Comparison of ENCODE assay signal across 1 cellular context in genomic region chr3:60095511-60095910, GRCh38.
TF ChIP-seq lines count a peak whose summit lies in the region.

No MANE protein-coding gene starts in this region.

TF ChIP-seq in K562, 482 proteins besides CTCF, POLR2A, EP300 and RAD21 (continued from another document):
- TF ChIP-seq ZNF384 (IDR thresholded peaks at IDR 0.05; ENCODE audit: low read depth, low read length) = no peak
- TF ChIP-seq TEAD4 (IDR thresholded peaks at IDR 0.05; ENCODE audit: low read length) = peak; percentile 49
- no peak for TF ChIP-seq TEAD4 (CRISPR knock-in tag; IDR thresholded peaks at IDR 0.05; ENCODE audit: borderline replicate concordance)
- TF ChIP-seq SIN3B (IDR thresholded peaks at IDR 0.05; ENCODE audit: low read depth) = no peak
- TF ChIP-seq NCOR1 (IDR thresholded peaks at IDR 0.05) = peak; percentile 24; the same call in 1 of the 2 replicates
- TF ChIP-seq, protein P1, sequence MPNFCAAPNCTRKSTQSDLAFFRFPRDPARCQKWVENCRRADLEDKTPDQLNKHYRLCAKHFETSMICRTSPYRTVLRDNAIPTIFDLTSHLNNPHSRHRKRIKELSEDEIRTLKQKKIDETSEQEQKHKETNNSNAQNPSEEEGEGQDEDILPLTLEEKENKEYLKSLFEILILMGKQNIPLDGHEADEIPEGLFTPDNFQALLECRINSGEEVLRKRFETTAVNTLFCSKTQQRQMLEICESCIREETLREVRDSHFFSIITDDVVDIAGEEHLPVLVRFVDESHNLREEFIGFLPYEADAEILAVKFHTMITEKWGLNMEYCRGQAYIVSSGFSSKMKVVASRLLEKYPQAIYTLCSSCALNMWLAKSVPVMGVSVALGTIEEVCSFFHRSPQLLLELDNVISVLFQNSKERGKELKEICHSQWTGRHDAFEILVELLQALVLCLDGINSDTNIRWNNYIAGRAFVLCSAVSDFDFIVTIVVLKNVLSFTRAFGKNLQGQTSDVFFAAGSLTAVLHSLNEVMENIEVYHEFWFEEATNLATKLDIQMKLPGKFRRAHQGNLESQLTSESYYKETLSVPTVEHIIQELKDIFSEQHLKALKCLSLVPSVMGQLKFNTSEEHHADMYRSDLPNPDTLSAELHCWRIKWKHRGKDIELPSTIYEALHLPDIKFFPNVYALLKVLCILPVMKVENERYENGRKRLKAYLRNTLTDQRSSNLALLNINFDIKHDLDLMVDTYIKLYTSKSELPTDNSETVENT (CRISPR knock-in tag; IDR thresholded peaks at IDR 0.05) = no peak
- TF ChIP-seq, protein P2, sequence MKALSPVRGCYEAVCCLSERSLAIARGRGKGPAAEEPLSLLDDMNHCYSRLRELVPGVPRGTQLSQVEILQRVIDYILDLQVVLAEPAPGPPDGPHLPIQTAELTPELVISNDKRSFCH (CRISPR knock-in tag; IDR thresholded peaks at IDR 0.05) = no peak
- TF ChIP-seq, protein P2 (tag; IDR thresholded peaks at IDR 0.05) = no peak
- TF ChIP-seq, protein P3, sequence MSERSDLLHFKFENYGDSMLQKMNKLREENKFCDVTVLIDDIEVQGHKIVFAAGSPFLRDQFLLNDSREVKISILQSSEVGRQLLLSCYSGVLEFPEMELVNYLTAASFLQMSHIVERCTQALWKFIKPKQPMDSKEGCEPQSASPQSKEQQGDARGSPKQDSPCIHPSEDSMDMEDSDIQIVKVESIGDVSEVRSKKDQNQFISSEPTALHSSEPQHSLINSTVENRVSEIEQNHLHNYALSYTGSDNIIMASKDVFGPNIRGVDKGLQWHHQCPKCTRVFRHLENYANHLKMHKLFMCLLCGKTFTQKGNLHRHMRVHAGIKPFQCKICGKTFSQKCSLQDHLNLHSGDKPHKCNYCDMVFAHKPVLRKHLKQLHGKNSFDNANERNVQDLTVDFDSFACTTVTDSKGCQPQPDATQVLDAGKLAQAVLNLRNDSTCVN (CRISPR knock-in tag; IDR thresholded peaks at IDR 0.05) = no peak
- no peak for TF ChIP-seq CBX2 (IDR thresholded peaks at IDR 0.05; ENCODE audit: insufficient read depth, low read length, poor library complexity, severe bottlenecking)
- TF ChIP-seq AFF4 (CRISPR knock-in tag; IDR thresholded peaks at IDR 0.05) = no peak
- no peak for TF ChIP-seq STAT5A (IDR thresholded peaks at IDR 0.05; ENCODE audit: borderline replicate concordance, low read length)
- no peak for TF ChIP-seq DIDO1 (tag; IDR thresholded peaks at IDR 0.05; ENCODE audit: low read depth)
- no peak for TF ChIP-seq NFXL1 (CRISPR knock-in tag; IDR thresholded peaks at IDR 0.05)
- TF ChIP-seq FOXA1 (IDR thresholded peaks at IDR 0.05; ENCODE audit: borderline replicate concordance) = no peak
- TF ChIP-seq RCOR1 (IDR thresholded peaks at IDR 0.05; ENCODE audit: borderline replicate concordance in 1 of 2, low read depth in 2 of 2, low read length in 2 of 2) = peak in 1 of 2 experiments; percentile 15; a peak in 1 of 4 replicates
- TF ChIP-seq CREB1 (IDR thresholded peaks at IDR 0.05) = no peak
- no peak for TF ChIP-seq CREB1 (CRISPR knock-in tag; IDR thresholded peaks at IDR 0.05)
- TF ChIP-seq FIP1L1 (IDR thresholded peaks at IDR 0.05; ENCODE audit: low read depth, low read length, poor library complexity, severe bottlenecking) = no peak
- TF ChIP-seq MEIS2 (IDR thresholded peaks at IDR 0.05; ENCODE audit: partially characterized antibody) = peak; percentile 69
- no peak for TF ChIP-seq ZZZ3 (IDR thresholded peaks at IDR 0.05)
- no peak for TF ChIP-seq CBX3 (IDR thresholded peaks at IDR 0.05; ENCODE audit: borderline replicate concordance in 1 of 2, low read length in 2 of 2)
- TF ChIP-seq ARID1B (IDR thresholded peaks at IDR 0.05) = peak; percentile 58
- TF ChIP-seq NR1H2 (CRISPR knock-in tag; IDR thresholded peaks at IDR 0.05) = no peak
- TF ChIP-seq TAL1 (IDR thresholded peaks at IDR 0.05) = peak; percentile 48
- no peak for TF ChIP-seq ZNF217 (CRISPR knock-in tag; IDR thresholded peaks at IDR 0.05)
- no peak for TF ChIP-seq PTTG1 (tag; IDR thresholded peaks at IDR 0.05; ENCODE audit: low read depth)
- TF ChIP-seq STAT5B (CRISPR knock-in tag; IDR thresholded peaks at IDR 0.05) = no peak
